ENCODE assay signal across 26 cellular contexts in the genomic region with DNA sequence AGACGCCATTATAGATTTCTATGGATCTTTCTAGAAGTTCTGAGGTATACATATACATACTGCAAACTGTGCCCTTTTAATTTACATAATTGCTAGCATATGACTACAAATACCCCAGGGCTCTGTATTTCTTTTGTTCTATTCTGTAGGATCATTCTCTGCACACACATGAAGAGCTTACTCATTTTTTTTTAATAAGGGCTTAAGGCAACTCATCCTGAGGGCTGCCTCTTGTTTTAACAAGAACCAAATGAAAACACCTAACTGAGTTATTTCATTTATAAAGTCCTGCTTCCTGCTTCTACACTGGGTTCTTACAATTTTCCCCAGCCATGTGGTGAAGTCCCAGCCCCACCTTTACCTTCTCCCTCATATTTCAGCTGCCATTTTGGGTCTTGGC.
"Had no signal": no experiment of that assay in that cellular context is flagged by ENCODE, and none has a peak within 500 bp of the region (broad histone marks: within the 10 kb centered on the region; RNA-seq: fewer than 3 reads in every experiment).

No MANE protein-coding gene starts in this region.

- H3K9me3 ChIP-seq: esophagus muscularis mucosa, heart right ventricle, lower lobe of right lung, ovary, psoas muscle, sigmoid colon, thoracic aorta, tibial nerve, upper lobe of left lung had no signal

- H3K4me3 Mint-ChIP-seq: effector memory CD8-positive, alpha-beta T cell; immature natural killer cell; memory B cell; natural killer cell; stimulated activated memory B cell treated with anti-CD40 and anti-IgM and Interleukin-4, amounts not matched to agents 10 μg/mL and 1 μg/mL and 100 μg/mL, for 72 hours had no signal

- H3K36me3 Mint-ChIP-seq: immature natural killer cell; memory B cell; natural killer cell; stimulated activated memory B cell treated with anti-CD40 and anti-IgM and Interleukin-4, amounts not matched to agents 10 μg/mL and 1 μg/mL and 100 μg/mL, for 72 hours had no signal

- H3K36me3 ChIP-seq: esophagus muscularis mucosa, heart right ventricle, lower lobe of right lung, ovary, sigmoid colon, thoracic aorta, tibial nerve, upper lobe of left lung had no signal

- H3K27ac Mint-ChIP-seq: effector memory CD8-positive, alpha-beta T cell; immature natural killer cell; memory B cell; natural killer cell; stimulated activated memory B cell treated with anti-CD40 and anti-IgM and Interleukin-4, amounts not matched to agents 10 μg/mL and 1 μg/mL and 100 μg/mL, for 72 hours had no signal

- DNase-seq: cortex of kidney; effector memory CD8-positive, alpha-beta T cell; foreskin melanocyte; glutamatergic neuron; heart right ventricle; hippocampal formation; immature natural killer cell; islet precursor cell; left ventricle myocardium superior; lower lobe of right lung; natural killer cell; occipital lobe; ovary; posterior cingulate gyrus; psoas muscle; right cardiac atrium; sigmoid colon; stimulated activated CD4-positive, alpha-beta T cell treated with anti-CD3 and anti-CD28 coated beads, Interleukin-2, amount 100 ng/mL, for 24 hours; stimulated activated CD4-positive, alpha-beta T cell treated with anti-CD3 and anti-CD28 coated beads, Interleukin-4, amount 100 ng/mL, for 4 hours; stimulated activated naive CD8-positive, alpha-beta T cell treated with anti-CD3 and anti-CD28 coated beads, Interleukin-15, Interleukin-2, amounts not matched to agents 100 U/mL and 50 U/mL, for 24 hours; upper lobe of left lung had no signal

- H3K27ac ChIP-seq: esophagus muscularis mucosa, heart right ventricle, lower lobe of right lung, ovary, psoas muscle, sigmoid colon, thoracic aorta, tibial nerve, upper lobe of left lung had no signal

- ATAC-seq: effector memory CD8-positive, alpha-beta T cell; heart right ventricle; left ventricle myocardium superior; lower lobe of right lung; natural killer cell; psoas muscle; right cardiac atrium; stimulated activated memory B cell treated with anti-CD40 and anti-IgM and Interleukin-4, amounts not matched to agents 10 μg/mL and 1 μg/mL and 100 μg/mL, for 72 hours; stimulated activated naive CD8-positive, alpha-beta T cell treated with anti-CD3 and anti-CD28 coated beads, Interleukin-15, Interleukin-2, amounts not matched to agents 100 U/mL and 50 U/mL, for 24 hours had no signal

- H3K4me1 Mint-ChIP-seq: immature natural killer cell; natural killer cell; stimulated activated memory B cell treated with anti-CD40 and anti-IgM and Interleukin-4, amounts not matched to agents 10 μg/mL and 1 μg/mL and 100 μg/mL, for 72 hours had no signal

- H3K4me3 ChIP-seq: esophagus muscularis mucosa, heart right ventricle, lower lobe of right lung, ovary, psoas muscle, sigmoid colon, thoracic aorta, tibial nerve, upper lobe of left lung had no signal

- H3K27me3 ChIP-seq: esophagus muscularis mucosa, heart right ventricle, ovary, sigmoid colon, tibial nerve, upper lobe of left lung had no signal

- H3K4me1 ChIP-seq: lower lobe of right lung, psoas muscle, tibial nerve, upper lobe of left lung had no signal

- H3K9me3 Mint-ChIP-seq: effector memory CD8-positive, alpha-beta T cell; memory B cell; stimulated activated memory B cell treated with anti-CD40 and anti-IgM and Interleukin-4, amounts not matched to agents 10 μg/mL and 1 μg/mL and 100 μg/mL, for 72 hours had no signal
